In genomic region chr6:89818977-89819335, GRCh38 we compare ENCODE assay signal across 8 cellular contexts. TPM values are rescaled to one million over a fixed set of nuclear protein-coding genes. Genes with fewer than 3 reads are reported as not detected.
A peak's percentile ranks its signal among the peaks of the same experiment; 100 is the strongest.
DNase-seq lines count a peak whose midpoint lies in the region; ATAC-seq, FAIRE-seq and TF ChIP-seq lines count a peak whose summit lies in the region.

No MANE protein-coding gene starts in this region.

- peak; percentile 19 for DNase-seq in activated naive CD4-positive, alpha-beta T cell treated with anti-CD3 and anti-CD28 coated beads for 36 hours
- DNase-seq in activated naive CD4-positive, alpha-beta T cell treated with Interleukin-2 at 50 U/mL for 16 hours, result no peak
- DNase-seq in NCI-H526 (lab: John Stamatoyannopoulos, UW) (peak; percentile 59 to 69), K562 (ENCODE audit: extremely low read depth in 1 of 4, low spot score in 3 of 4) (peak in 2 of 4 experiments; percentile 17 to 57), immature natural killer cell (peak in 1 of 3 donors; percentile 19), small intestine (peak; percentile 40), SK-N-DZ (ENCODE audit: low spot score) (no peak)

- in situ Hi-C loops in K562 (cut with MboI), result no loop called here

- CTCF ChIA-PET in activated naive CD4-positive, alpha-beta T cell treated with anti-CD3 and anti-CD28 coated beads for 36 hours (lab: Charles Lee), result interaction anchor here (0.7 to 1.3 kb wide), 2 partner anchors 11 to 27 kb away, joined by 4 to 5 read pairs; no protein-coding TSS in a partner anchor
- CTCF ChIA-PET in K562 (lab: Yijun Ruan, JAX; ENCODE audit: low intra/inter-chr PET ratio), result no interaction called here

- H3K79me2 ChIP-seq in K562 (ENCODE audit: control insufficient read depth, insufficient read depth, low read length), result peaks cover 69% of the 10 kb centered on the region

- H3K27ac ChIP-seq in K562 (ENCODE audit: extremely low read depth, low read depth, low read length) (peak overlapping the region; percentile 93), small intestine (ENCODE audit: low read depth in 1 of 2, low read length in 1 of 2) (peak overlapping the region; percentile 93)

- no peak for TF ChIP-seq CTCF in K562 (IDR thresholded peaks at IDR 0.05 in 2 of 3, conservative IDR thresholded peaks at IDR 0.05 in 1 of 3; ENCODE audit: insufficient read depth in 2 of 3, low read depth in 1 of 3, low read length in 3 of 3)

- peak overlapping the region; percentile 97 for H2AFZ ChIP-seq in K562 (ENCODE audit: low read depth, low read length)

- H3K27ac Mint-ChIP-seq in activated naive CD4-positive, alpha-beta T cell treated with anti-CD3 and anti-CD28 coated beads for 36 hours, result peak overlapping the region; percentile 88
- H3K27ac Mint-ChIP-seq in immature natural killer cell, result peak overlapping the region; percentile 90 to 99 (median 95)

- FAIRE-seq in K562 (lab: Jason Lieb, UNC) (peak; percentile 63), small intestine (lab: Jason Lieb, UNC) (no peak)

- under 1% methylated on average over 14 of the region's 14 CpGs for WGBS in K562 (ENCODE audit: insufficient coverage, low coverage, missing lambda C conversion rate)
- WGBS in small intestine, 3 donors, result 0% methylated on average over 14 of the region's 14 CpGs

- peak overlapping the region; percentile 95 to 97 for H3K9ac ChIP-seq in K562 (ENCODE audit: insufficient read depth in 1 of 2, low read depth in 2 of 2, low read length in 2 of 2)

- ATAC-seq in HG02870 (IDR thresholded peaks at IDR 0.05; ENCODE audit: unreplicated experiment) (peak; percentile 14), K562 (peak; percentile 64)

- peak overlapping the region; percentile 94 for H3K4me3 ChIP-seq in K562
- peak overlapping the region; percentile 69 to 90 for H3K4me3 ChIP-seq in small intestine (ENCODE audit: low read depth in 1 of 2, low read length in 2 of 2)

- H3K4me1 ChIP-seq in K562 (replicated peaks in 1 of 2; ENCODE audit: control insufficient read depth in 2 of 2, insufficient read depth in 2 of 2, low read length in 2 of 2) (peaks cover 12 to 14% of the 10 kb centered on the region in 2 experiments; a peak in 4 of 5 replicates), small intestine (ENCODE audit: control insufficient read depth in 2 of 2, insufficient read depth in 1 of 2, low read depth in 1 of 2, low read length in 1 of 2) (peaks cover 3 to 5% of the 10 kb centered on the region in 2 donors)

- no peak for TF ChIP-seq POLR2A in K562 (conservative IDR thresholded peaks at IDR 0.05)

- H3K27me3 Mint-ChIP-seq in activated naive CD4-positive, alpha-beta T cell treated with anti-CD3 and anti-CD28 coated beads for 36 hours (ENCODE audit: low read depth), result no peaks in the 10 kb centered on the region
- H3K27me3 Mint-ChIP-seq in immature natural killer cell (ENCODE audit: low read depth in 3 of 3), result peaks cover 0 to 13% (median 6%) of the 10 kb centered on the region in 3 donors

- no peaks in the 10 kb centered on the region for H3K9me3 ChIP-seq in K562 (replicated peaks; ENCODE audit: control insufficient read depth, insufficient read depth, low read depth, low read length)
- H3K9me3 ChIP-seq in small intestine (ENCODE audit: control insufficient read depth, low read depth), result no peaks in the 10 kb centered on the region

- peak overlapping the region; percentile 100 for H3K4me2 ChIP-seq in K562 (ENCODE audit: insufficient read depth, low read length)

- no peaks in the 10 kb centered on the region for H3K9me1 ChIP-seq in K562 (ENCODE audit: control insufficient read depth, insufficient read depth, low read length)

- no TSS peak for BruUV-seq in K562 (replicated peaks; lab: Mats Ljungman, UMichigan)

- peak overlapping the region; percentile 82 for H3K4me3 Mint-ChIP-seq in activated naive CD4-positive, alpha-beta T cell treated with anti-CD3 and anti-CD28 coated beads for 36 hours
- H3K4me3 Mint-ChIP-seq in immature natural killer cell, result peak overlapping the region; percentile 95 to 99 (median 96)

- intact Hi-C loops in activated naive CD4-positive, alpha-beta T cell treated with anti-CD3 and anti-CD28 coated beads for 36 hours (cut with micrococcal nuclease), result loop anchor here (1.0 to 5.0 kb wide), 6 partner anchors 10 to 768 kb away; partner anchors contain the start of genes CASP8AP2, LYRM2, MAP3K7 and PNRC1
- intact Hi-C loops in K562 (cut with micrococcal nuclease), result no loop called here

- H3K27me3 ChIP-seq in K562 (ENCODE audit: control insufficient read depth in 2 of 2, insufficient read depth in 2 of 2, low read length in 2 of 2) (no peaks in the 10 kb centered on the region), small intestine (ENCODE audit: control insufficient read depth in 2 of 2, insufficient read depth in 2 of 2, low read length in 2 of 2) (no peaks in the 10 kb centered on the region)

- POLR2A ChIA-PET in K562 (lab: Yijun Ruan, JAX), result interaction anchor here (0.9 to 3.9 kb wide), 5 partner anchors 10 to 33 kb away, joined by 3 to 43 read pairs (median 5); partner anchors contain the start of gene CASP8AP2

- peaks cover 12% of the 10 kb centered on the region for H4K20me1 ChIP-seq in K562 (replicated peaks; ENCODE audit: control insufficient read depth, insufficient read depth, low read length)

- H3K36me3 Mint-ChIP-seq in activated naive CD4-positive, alpha-beta T cell treated with anti-CD3 and anti-CD28 coated beads for 36 hours (ENCODE audit: low read depth), result peaks cover 4% of the 10 kb centered on the region
- H3K36me3 Mint-ChIP-seq in immature natural killer cell, result no peaks in the 10 kb centered on the region

- no peak for TF ChIP-seq RAD21 in K562 (CRISPR knock-in tag; conservative IDR thresholded peaks at IDR 0.05 in 1 of 2, IDR thresholded peaks at IDR 0.05 in 1 of 2)

- H3K9me3 Mint-ChIP-seq in activated naive CD4-positive, alpha-beta T cell treated with anti-CD3 and anti-CD28 coated beads for 36 hours, result no peaks in the 10 kb centered on the region
- no peaks in the 10 kb centered on the region for H3K9me3 Mint-ChIP-seq in immature natural killer cell

- H3K36me3 ChIP-seq in K562 (ENCODE audit: control insufficient read depth, insufficient read depth, low read length), result peaks cover 30% of the 10 kb centered on the region; the same call in 2 of the 3 replicates
- H3K36me3 ChIP-seq in small intestine (ENCODE audit: control insufficient read depth in 2 of 2, insufficient read depth in 2 of 2, low read length in 2 of 2), result no peaks in the 10 kb centered on the region

- TF ChIP-seq EP300 in K562 (IDR thresholded peaks at IDR 0.05; ENCODE audit: low read length), result no peak

- peaks cover 42% of the 10 kb centered on the region for H3K4me1 Mint-ChIP-seq in activated naive CD4-positive, alpha-beta T cell treated with anti-CD3 and anti-CD28 coated beads for 36 hours (ENCODE audit: low read depth)
- H3K4me1 Mint-ChIP-seq in immature natural killer cell, result peaks cover 35 to 44% of the 10 kb centered on the region in 2 donors

RNA-seq across cellular contexts. Expression of gene MDN1, which starts 0.6 kb away (rescaled TPM):
- 10 to 100 TPM; 42.1 to 52.1 TPM for total RNA-seq in activated naive CD4-positive, alpha-beta T cell treated with anti-CD3 and anti-CD28 coated beads for 36 hours
- total RNA-seq in K562 (2011; cell fraction: chromatin; rRNA removed; ENCODE audit: low replicate concordance), result 129 and 268 TPM in 2 replicates
- 56.2 and 74.1 TPM in 2 replicates for total RNA-seq in K562 (2011; cell fraction: nucleolus; rRNA removed)
- total RNA-seq in K562 (2011; cell fraction: nucleoplasm; rRNA removed), result 100 and 102 TPM in 2 replicates
- total RNA-seq in K562 (2014; rRNA removed) (43.0 and 51.1 TPM in 2 replicates), K562 (2014; rRNA removed; fragmentation: Illumina TruSeq; extraction: Trizol) (69.2 and 73.9 TPM in 2 replicates), K562 (2015; rRNA removed; fragmentation: Illumina TruSeq; extraction: Trizol) (66.8 and 67.6 TPM in 2 replicates), K562 (2021) (93.6 and 98.9 TPM in 2 replicates)
- polyA plus RNA-seq in K562 (2011; rRNA removed) (37.8 and 39.8 TPM in 2 replicates), K562 (2014; fragmentation: Illumina TruSeq; extraction: Trizol) (44.1 and 48.7 TPM in 2 replicates), K562 (2014; fragmentation: Nextera tagmentation; extraction: Ambion mirVana) (10 to 100 TPM; 25.6 to 27.8 TPM), K562 (2014; rRNA removed) (28.1 and 37.8 TPM in 2 replicates), immature natural killer cell (1 to 10 TPM; 2.6 to 9.3 (median 3.1) TPM), small intestine (10 to 100 TPM in 2 of 3 donors, 1 to 10 TPM in 1; 8.6 to 16.8 (median 13.8) TPM)
- 12.9 and 27.6 TPM in 2 replicates for polyA plus RNA-seq in K562 (2011; cell fraction: cytosol; rRNA removed)
- polyA plus RNA-seq in K562 (2011; cell fraction: nucleus; rRNA removed), result 113 and 158 TPM in 2 replicates
- polyA plus RNA-seq in K562 (2012), result 24.1 and 37.2 TPM in 2 replicates
- polyA minus RNA-seq in K562 (2011; rRNA and poly(A)+ RNA removed), result 60.0 and 69.1 TPM in 2 replicates
- polyA minus RNA-seq in K562 (2011; cell fraction: cytosol; rRNA and poly(A)+ RNA removed), result 50.6 and 66.1 TPM in 2 replicates
- polyA minus RNA-seq in K562 (2011; cell fraction: nucleus; rRNA and poly(A)+ RNA removed), result 59.9 and 98.7 TPM in 2 replicates
- 11.8 and 18.6 TPM in 2 replicates for polyA plus RNA-seq in SK-N-DZ (2014; cell fraction: cytosol; rRNA removed)
- 53.3 and 57.7 TPM in 2 replicates for polyA plus RNA-seq in SK-N-DZ (2014; cell fraction: nucleus; rRNA removed)

RNA-seq across cellular contexts. Expression of gene CASP8AP2, which starts 10.7 kb away (rescaled TPM):
- total RNA-seq in activated naive CD4-positive, alpha-beta T cell treated with anti-CD3 and anti-CD28 coated beads for 36 hours, result 10 to 100 TPM; 27.4 to 30.2 TPM
- total RNA-seq in K562 (2011; cell fraction: chromatin; rRNA removed; ENCODE audit: low replicate concordance), result 54.6 and 116 TPM in 2 replicates
- 32.2 and 36.5 TPM in 2 replicates for total RNA-seq in K562 (2011; cell fraction: nucleolus; rRNA removed)
- total RNA-seq in K562 (2011; cell fraction: nucleoplasm; rRNA removed), result 77.7 and 94.6 TPM in 2 replicates
- total RNA-seq in K562 (2014; rRNA removed) (12.1 and 12.5 TPM in 2 replicates), K562 (2014; rRNA removed; fragmentation: Illumina TruSeq; extraction: Trizol) (27.6 and 34.8 TPM in 2 replicates), K562 (2015; rRNA removed; fragmentation: Illumina TruSeq; extraction: Trizol) (29.3 and 30.0 TPM in 2 replicates), K562 (2021) (19.1 TPM in 2 replicates)
- polyA plus RNA-seq in K562 (2011; rRNA removed) (18.7 and 20.9 TPM in 2 replicates), K562 (2014; fragmentation: Illumina TruSeq; extraction: Trizol) (15.9 and 19.5 TPM in 2 replicates), K562 (2014; fragmentation: Nextera tagmentation; extraction: Ambion mirVana) (10 to 100 TPM; 10.6 to 14.6 TPM), K562 (2014; rRNA removed) (11.3 and 13.3 TPM in 2 replicates), immature natural killer cell (10 to 100 TPM in 2 of 3 donors, 1 to 10 TPM in 1; 7.8 to 52.1 (median 19.5) TPM), small intestine (1 to 10 TPM; 1.4 to 4.8 (median 3.1) TPM)
- 2.5 and 5.3 TPM in 2 replicates for polyA plus RNA-seq in K562 (2011; cell fraction: cytosol; rRNA removed)
- polyA plus RNA-seq in K562 (2011; cell fraction: nucleus; rRNA removed), result 18.6 and 21.2 TPM in 2 replicates
- 10.5 and 11.7 TPM in 2 replicates for polyA plus RNA-seq in K562 (2012)
- 58.4 and 70.1 TPM in 2 replicates for polyA minus RNA-seq in K562 (2011; rRNA and poly(A)+ RNA removed)
- 14.0 and 16.0 TPM in 2 replicates for polyA minus RNA-seq in K562 (2011; cell fraction: cytosol; rRNA and poly(A)+ RNA removed)
- 24.1 and 32.8 TPM in 2 replicates for polyA minus RNA-seq in K562 (2011; cell fraction: nucleus; rRNA and poly(A)+ RNA removed)
- 18.3 and 20.2 TPM in 2 replicates for polyA plus RNA-seq in SK-N-DZ (2014; cell fraction: cytosol; rRNA removed)
- 29.9 and 31.4 TPM in 2 replicates for polyA plus RNA-seq in SK-N-DZ (2014; cell fraction: nucleus; rRNA removed)

Comparison
In these comparisons a context has a peak if more than half of its experiments do, and no peak if none do; other contexts are left out.
1. DNase-seq: peak in activated naive CD4-positive, alpha-beta T cell treated with anti-CD3 and anti-CD28 coated beads for 36 hours (single experiment), NCI-H526 (2 of 2) and small intestine (single experiment); none in activated naive CD4-positive, alpha-beta T cell treated with Interleukin-2 at 50 U/mL for 16 hours (single experiment) and SK-N-DZ (single experiment).